ENCODE assay signal across 8 cellular contexts in genomic region chr14:92106095-92106937, GRCh38. TPM values are rescaled to one million over a fixed set of nuclear protein-coding genes. Genes with fewer than 3 reads are reported as not detected.
A peak's percentile ranks its signal among the peaks of the same experiment; 100 is the strongest.
DNase-seq lines count a peak whose midpoint lies in the region; ATAC-seq and TF ChIP-seq lines count a peak whose summit lies in the region.

Gene ATXN3, minus strand, starts transcription at chr14:92106582. Its CDS starts 30 bp downstream, at chr14:92106552.

- WGBS in spleen, 5 donors = 0 to 1% (median 1%) methylated on average over 21 to 66 of the region's 66 CpGs

- H3K4me3 Mint-ChIP-seq in WTC11 = peak within 1 kb of the TSS; percentile 100

- H3K27me3 Mint-ChIP-seq in WTC11 (ENCODE audit: low read depth) = no peaks in the 10 kb centered on the region

- H3K4me3 ChIP-seq in AG09309 (ENCODE audit: control insufficient read depth, low read depth, low read length) = peak within 1 kb of the TSS; percentile 64
- peak within 1 kb of the TSS; percentile 75 to 80 for H3K4me3 ChIP-seq in cardiac fibroblast (replicated peaks in 1 of 2; ENCODE audit: low read depth in 2 of 2, low read length in 2 of 2)
- peak within 1 kb of the TSS; percentile 81 to 98 (median 95) for H3K4me3 ChIP-seq in spleen

- peaks cover 26 to 74% (median 57%) of the 10 kb centered on the region in 6 donors for H3K4me1 ChIP-seq in spleen

- no peak for TF ChIP-seq POLR2A in spleen (IDR thresholded peaks at IDR 0.05)

- intact Hi-C loops in spleen (cut with DNase I; ENCODE audit: low total_unique reads) = loop anchor here (5.0 kb wide), 1 partner anchor 69 kb away; no protein-coding TSS in a partner anchor

- peak within 1 kb of the TSS; percentile 73 to 99 (median 96) for H3K27ac ChIP-seq in spleen

- H3K9me3 ChIP-seq in spleen = no peaks in the 10 kb centered on the region

- TF ChIP-seq CTCF in AG09309 (IDR thresholded peaks at IDR 0.05; ENCODE audit: control insufficient read depth, insufficient read depth, low read depth, low read length, missing control alignments) (peak; percentile 85), WTC11 (IDR thresholded peaks at IDR 0.05) (0 out of 2 replicates have a peak, but pooled peaks have one; percentile 22), cardiac fibroblast (IDR thresholded peaks at IDR 0.05; ENCODE audit: low read depth, low read length) (peak; percentile 79), spleen (IDR thresholded peaks at IDR 0.05 in 8 of 11, conservative IDR thresholded peaks at IDR 0.05 in 3 of 11) (peak; percentile 50 to 85 (median 77))

- peaks cover 37% of the 10 kb centered on the region for H3K4me1 Mint-ChIP-seq in WTC11

- H3K36me3 Mint-ChIP-seq in WTC11 = no peaks in the 10 kb centered on the region

- peak within 1 kb of the TSS; percentile 98 for H3K27ac Mint-ChIP-seq in WTC11

- no peaks in the 10 kb centered on the region for H3K27me3 ChIP-seq in spleen (replicated peaks in 1 of 7)

- DNase-seq in AG09309 (ENCODE audit: low read depth) (peak; percentile 95), NCI-H2227 treated with DMSO at 0.1 percent for 48 hours (lab: John Stamatoyannopoulos, UW) (peak; percentile 97), WTC11 (ENCODE audit: low spot score) (peak; percentile 94), cardiac fibroblast (ENCODE audit: low read depth in 2 of 2) (peak; percentile 99), inferior parietal cortex (ENCODE audit: extremely low spot score) (peak; percentile 97), spleen (peak; percentile 99)

- ATAC-seq in GM18907 (IDR thresholded peaks at IDR 0.05; ENCODE audit: unreplicated experiment) = peak; percentile 88
- peak; percentile 92 for ATAC-seq in HG03159 (IDR thresholded peaks at IDR 0.05; ENCODE audit: unreplicated experiment)
- ATAC-seq in WTC11 = peak; percentile 90

- H3K9me3 Mint-ChIP-seq in WTC11 = no peaks in the 10 kb centered on the region

- CTCF ChIA-PET in WTC11 (lab: Charles Lee) = interaction anchor here (0.5 to 4.2 kb wide), 30 partner anchors 9 to 585 kb away, joined by 3 to 91 read pairs (median 4); partner anchors contain the start of genes CPSF2, NDUFB1 and SLC24A4

- POLR2A ChIA-PET in WTC11 (lab: Charles Lee) = interaction anchor here (1.9 to 4.0 kb wide), 2 partner anchors 16 to 66 kb away, joined by 12 to 30 read pairs; partner anchors contain the start of genes CPSF2, NDUFB1 and TRIP11

- no peaks in the 10 kb centered on the region for H3K36me3 ChIP-seq in spleen

TF ChIP-seq in WTC11, 78 proteins besides CTCF, POLR2A, EP300 and RAD21:
- TF ChIP-seq MYBL2 (CRISPR knock-in tag; IDR thresholded peaks at IDR 0.05) = no peak
- TF ChIP-seq, protein P1, sequence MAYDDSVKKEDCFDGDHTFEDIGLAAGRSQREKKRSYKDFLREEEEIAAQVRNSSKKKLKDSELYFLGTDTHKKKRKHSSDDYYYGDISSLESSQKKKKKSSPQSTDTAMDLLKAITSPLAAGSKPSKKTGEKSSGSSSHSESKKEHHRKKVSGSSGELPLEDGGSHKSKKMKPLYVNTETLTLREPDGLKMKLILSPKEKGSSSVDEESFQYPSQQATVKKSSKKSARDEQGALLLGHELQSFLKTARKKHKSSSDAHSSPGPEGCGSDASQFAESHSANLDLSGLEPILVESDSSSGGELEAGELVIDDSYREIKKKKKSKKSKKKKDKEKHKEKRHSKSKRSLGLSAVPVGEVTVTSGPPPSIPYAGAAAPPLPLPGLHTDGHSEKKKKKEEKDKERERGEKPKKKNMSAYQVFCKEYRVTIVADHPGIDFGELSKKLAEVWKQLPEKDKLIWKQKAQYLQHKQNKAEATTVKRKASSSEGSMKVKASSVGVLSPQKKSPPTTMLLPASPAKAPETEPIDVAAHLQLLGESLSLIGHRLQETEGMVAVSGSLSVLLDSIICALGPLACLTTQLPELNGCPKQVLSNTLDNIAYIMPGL (CRISPR knock-in tag; IDR thresholded peaks at IDR 0.05) = peak; percentile 78; the same call in 1 of the 2 replicates
- TF ChIP-seq, protein P2, sequence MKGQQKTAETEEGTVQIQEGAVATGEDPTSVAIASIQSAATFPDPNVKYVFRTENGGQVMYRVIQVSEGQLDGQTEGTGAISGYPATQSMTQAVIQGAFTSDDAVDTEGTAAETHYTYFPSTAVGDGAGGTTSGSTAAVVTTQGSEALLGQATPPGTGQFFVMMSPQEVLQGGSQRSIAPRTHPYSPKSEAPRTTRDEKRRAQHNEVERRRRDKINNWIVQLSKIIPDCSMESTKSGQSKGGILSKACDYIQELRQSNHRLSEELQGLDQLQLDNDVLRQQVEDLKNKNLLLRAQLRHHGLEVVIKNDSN (CRISPR knock-in tag; IDR thresholded peaks at IDR 0.05) = peak; percentile 95
- TF ChIP-seq, protein P3, sequence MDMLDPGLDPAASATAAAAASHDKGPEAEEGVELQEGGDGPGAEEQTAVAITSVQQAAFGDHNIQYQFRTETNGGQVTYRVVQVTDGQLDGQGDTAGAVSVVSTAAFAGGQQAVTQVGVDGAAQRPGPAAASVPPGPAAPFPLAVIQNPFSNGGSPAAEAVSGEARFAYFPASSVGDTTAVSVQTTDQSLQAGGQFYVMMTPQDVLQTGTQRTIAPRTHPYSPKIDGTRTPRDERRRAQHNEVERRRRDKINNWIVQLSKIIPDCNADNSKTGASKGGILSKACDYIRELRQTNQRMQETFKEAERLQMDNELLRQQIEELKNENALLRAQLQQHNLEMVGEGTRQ (CRISPR knock-in tag; IDR thresholded peaks at IDR 0.05) = peak; percentile 96
- TF ChIP-seq FOXK1 (CRISPR knock-in tag; IDR thresholded peaks at IDR 0.05) = peak; percentile 62; the same call in 1 of the 2 replicates
- peak; percentile 79 for TF ChIP-seq SP1 (CRISPR knock-in tag; conservative IDR thresholded peaks at IDR 0.05)
- no peak for TF ChIP-seq JAZF1 (CRISPR knock-in tag; IDR thresholded peaks at IDR 0.05)
- TF ChIP-seq JUN (CRISPR knock-in tag; IDR thresholded peaks at IDR 0.05) = no peak
- TF ChIP-seq NFYB (CRISPR knock-in tag; conservative IDR thresholded peaks at IDR 0.05; ENCODE audit: low read depth) = 0 out of 2 replicates have a peak, but pooled peaks have one; percentile 42

RNA-seq across cellular contexts. Expression of gene ATXN3, which starts in this region (rescaled TPM):
- total RNA-seq in WTC11 (2021) (33.1 to 37.1 TPM (median 33.1 TPM) in 3 replicates), spleen (10 to 100 TPM; 27.1 to 76.0 (median 43.8) TPM)
- polyA plus RNA-seq in spleen = 10 to 100 TPM in 2 of 3 donors, 1 to 10 TPM in 1; 9.4 to 23.8 (median 13.2) TPM

Comparison
In these comparisons a context has a peak if more than half of its experiments do, and no peak if none do; other contexts are left out.
1. Peak in every context shown above with its lines: DNase-seq, ATAC-seq, H3K4me3 ChIP-seq and H3K27ac ChIP-seq.
2. CTCF ChIP-seq: peak in every context shown above with its lines; median percentile 85 in AG09309; 79 in cardiac fibroblast; 77 in spleen; 22 in WTC11.